Comparison of ENCODE assay signal across 8 cellular contexts in genomic region chr17:81685108-81685507, GRCh38. TPM values are rescaled to one million over a fixed set of nuclear protein-coding genes. Genes with fewer than 3 reads are reported as not detected.
DNase-seq lines count a peak whose midpoint lies in the region; ATAC-seq, FAIRE-seq and TF ChIP-seq lines count a peak whose summit lies in the region.

No MANE protein-coding gene starts in this region.

- H3K27ac ChIP-seq in ACC112 (ENCODE audit: low read depth, low read length): peak overlapping the region; percentile 97

- ATAC-seq in HG02981 (IDR thresholded peaks at IDR 0.05; ENCODE audit: unreplicated experiment): no peak

- FAIRE-seq in D721Med (lab: Jason Lieb, UNC): no peak

- peaks cover 14% of the 10 kb centered on the region for H3K4me1 ChIP-seq in ACC112 (ENCODE audit: control insufficient read depth, insufficient read depth, low read length, unreplicated experiment)

- no peaks in the 10 kb centered on the region for H3K27me3 ChIP-seq in ACC112 (ENCODE audit: insufficient read depth, low read length)

- peaks cover 22% of the 10 kb centered on the region for H3K4me1 Mint-ChIP-seq in glutamatergic neuron (ENCODE audit: low read depth, unreplicated experiment)

- H3K36me3 ChIP-seq in ACC112 (ENCODE audit: insufficient read depth, low read length): peaks cover 21% of the 10 kb centered on the region; the same call in 1 of the 2 replicates

- H3K79me2 ChIP-seq in ACC112 (ENCODE audit: control insufficient read depth, insufficient read depth, low read length, unreplicated experiment): peaks cover 72% of the 10 kb centered on the region

- DNase-seq in HK-2 (ENCODE audit: unreplicated experiment) (peak; percentile 76), glutamatergic neuron (no peak), pons (ENCODE audit: low spot score) (no peak), D721Med (ENCODE audit: insufficient read length, low spot score) (no peak)
- peak; percentile 61 for DNase-seq in activated CD8-positive, alpha-beta memory T cell treated with anti-CD3 and anti-CD28 coated beads for 24 hours
- peak; percentile 63 to 69 for DNase-seq in stimulated activated CD4-positive, alpha-beta T cell treated with anti-CD3 and anti-CD28 coated beads, Interleukin-2, amount 100 ng/mL, for 24 hours

- H3K4me3 ChIP-seq in ACC112 (ENCODE audit: low read depth, low read length): peak overlapping the region; percentile 93

- peaks cover 15% of the 10 kb centered on the region for H3K9me3 Mint-ChIP-seq in glutamatergic neuron (ENCODE audit: unreplicated experiment)

- H3K27ac Mint-ChIP-seq in glutamatergic neuron (ENCODE audit: unreplicated experiment): peak overlapping the region; percentile 82

- no peaks in the 10 kb centered on the region for H3K36me3 Mint-ChIP-seq in glutamatergic neuron (ENCODE audit: unreplicated experiment)

- peak overlapping the region; percentile 90 for H3K4me3 Mint-ChIP-seq in glutamatergic neuron (ENCODE audit: unreplicated experiment)

- H2AFZ ChIP-seq in ACC112 (ENCODE audit: low read length, unreplicated experiment): no peak overlapping the region

- H3K27me3 Mint-ChIP-seq in glutamatergic neuron (ENCODE audit: unreplicated experiment): peaks cover 2% of the 10 kb centered on the region

- no peak for TF ChIP-seq CTCF in glutamatergic neuron (IDR thresholded peaks at IDR 0.05; ENCODE audit: partially characterized antibody, unreplicated experiment)
- TF ChIP-seq CTCF in D721Med (IDR thresholded peaks at IDR 0.05; ENCODE audit: insufficient read depth, missing control alignments): no peak

RNA-seq across cellular contexts. Expression of gene HGS, which starts 1.3 kb away (rescaled TPM):
- 167 TPM for total RNA-seq in glutamatergic neuron (ENCODE audit: unreplicated experiment)

RNA-seq across cellular contexts. Expression of gene ARL16, which starts 1.5 kb away (rescaled TPM):
- total RNA-seq in glutamatergic neuron (ENCODE audit: unreplicated experiment): 55.2 TPM

RNA-seq across cellular contexts. Expression of gene MRPL12, which starts 18.1 kb away (rescaled TPM):
- 57.7 TPM for total RNA-seq in glutamatergic neuron (ENCODE audit: unreplicated experiment)

RNA-seq across cellular contexts. Expression of gene CCDC137, which starts 18.6 kb away (rescaled TPM):
- 33.8 TPM for total RNA-seq in glutamatergic neuron (ENCODE audit: unreplicated experiment)

RNA-seq across cellular contexts. Expression of gene OXLD1, which starts 18.7 kb away (rescaled TPM):
- total RNA-seq in glutamatergic neuron (ENCODE audit: unreplicated experiment): 24.7 TPM

Comparison
In these comparisons a context has a peak if more than half of its experiments do, and no peak if none do; other contexts are left out.
1. DNase-seq: peak in HK-2 (single experiment), activated CD8-positive, alpha-beta memory T cell treated with anti-CD3 and anti-CD28 coated beads for 24 hours (single experiment) and stimulated activated CD4-positive, alpha-beta T cell treated with anti-CD3 and anti-CD28 coated beads, Interleukin-2, amount 100 ng/mL, for 24 hours (2 of 2); none in glutamatergic neuron (single experiment), pons (single experiment) and D721Med (single experiment).